In genomic region chr17:27463235-27463677, GRCh38 we compare ENCODE assay signal across 18 cellular contexts. TPM values are rescaled to one million over a fixed set of nuclear protein-coding genes. Genes with fewer than 3 reads are reported as not detected.
DNase-seq lines count a peak whose midpoint lies in the region; ATAC-seq and TF ChIP-seq lines count a peak whose summit lies in the region.
"Had no signal": no experiment of that assay in that cellular context is flagged by ENCODE, and none has a peak within 500 bp of the region (broad histone marks: within the 10 kb centered on the region; RNA-seq: fewer than 3 reads in every experiment).

No MANE protein-coding gene starts in this region.

- H3K4me3 ChIP-seq in liver (ENCODE audit: low read depth in 1 of 3, low read length in 3 of 3): no peak overlapping the region
- no peak overlapping the region for H3K4me3 ChIP-seq in right cardiac atrium (ENCODE audit: low read length)
- H3K4me3 ChIP-seq: GM23248, lung, right atrium auricular region had no signal

- no peak overlapping the region for H3K9ac ChIP-seq in liver (ENCODE audit: low read depth in 1 of 2, low read length in 2 of 2)
- H3K9ac ChIP-seq: GM23248, SK-N-SH had no signal

- ATAC-seq in GM18868 (IDR thresholded peaks at IDR 0.05; ENCODE audit: unreplicated experiment): peak; percentile 29
- ATAC-seq in right cardiac atrium: no peak
- ATAC-seq in GM21447 (IDR thresholded peaks at IDR 0.05; ENCODE audit: unreplicated experiment): no peak

- peaks cover 89% of the 10 kb centered on the region for H3K4me1 Mint-ChIP-seq in activated T-helper 1 cell treated with anti-CD3 and anti-CD28 coated beads, Interleukin-12 subunit alpha, Interleukin-12 subunit beta, Interleukin-2, Interleukin-4 antibody, amounts not matched to agents 30 ng/mL and 10 ng/mL and 1 ng/mL, durations not matched to agents 14 hours and 24 hours and 36 hours (ENCODE audit: low read depth)

- no peak overlapping the region for H3K27ac ChIP-seq in liver (ENCODE audit: low read depth in 1 of 2, low read length in 2 of 2)
- no peak overlapping the region for H3K27ac ChIP-seq in right cardiac atrium (ENCODE audit: low read length)
- H3K27ac ChIP-seq: GM23248, right atrium auricular region had no signal

- WGBS in liver: 97% methylated on average over 4 of the region's 4 CpGs
- 98% methylated on average over 4 of the region's 4 CpGs for WGBS in right cardiac atrium

- intact Hi-C loops in activated T-helper 1 cell treated with anti-CD3 and anti-CD28 coated beads, Interleukin-12 subunit alpha, Interleukin-12 subunit beta, Interleukin-2, Interleukin-4 antibody, amounts not matched to agents 30 ng/mL and 10 ng/mL and 1 ng/mL, durations not matched to agents 14 hours and 24 hours and 36 hours (cut with micrococcal nuclease): no loop called here
- intact Hi-C loops in right cardiac atrium (cut with DNase I): loop anchor here in 1 of 4 donors (5.0 kb wide), 1 partner anchor 114 kb away; no protein-coding TSS in a partner anchor

- H3K4me3 Mint-ChIP-seq in activated T-helper 1 cell treated with anti-CD3 and anti-CD28 coated beads, Interleukin-12 subunit alpha, Interleukin-12 subunit beta, Interleukin-2, Interleukin-4 antibody, amounts not matched to agents 30 ng/mL and 10 ng/mL and 1 ng/mL, durations not matched to agents 14 hours and 24 hours and 36 hours: peak overlapping the region; percentile 75
- H3K4me3 Mint-ChIP-seq: neural crest cell, type B pancreatic cell had no signal

- TF ChIP-seq RAD21 in liver (IDR thresholded peaks at IDR 0.05): no peak

- H3K27me3 ChIP-seq in liver (ENCODE audit: control insufficient read depth in 4 of 4, insufficient read depth in 4 of 4, low read length in 3 of 4) (no peaks in the 10 kb centered on the region), right cardiac atrium (ENCODE audit: control insufficient read depth, insufficient read depth) (no peaks in the 10 kb centered on the region)
- H3K27me3 ChIP-seq: right atrium auricular region had no signal

- peak; percentile 43 for DNase-seq in DMS53 (lab: John Stamatoyannopoulos, UW)
- DNase-seq in activated T-helper 1 cell treated with anti-CD3 and anti-CD28 coated beads, Interleukin-12 subunit alpha, Interleukin-12 subunit beta, Interleukin-2, Interleukin-4 antibody, amounts not matched to agents 30 ng/mL and 10 ng/mL and 1 ng/mL, durations not matched to agents 14 hours and 24 hours and 36 hours (ENCODE audit: low spot score): no peak
- no peak for DNase-seq in RPMI8226
- DNase-seq in right cardiac atrium: no peak
- DNase-seq: effector CD8-positive, alpha-beta T cell; GDM1; GM23248; NCI-H1105 treated with DMSO at 0.1 percent for 48 hours; SK-N-SH; stimulated activated CD4-positive, alpha-beta T cell treated with anti-CD3 and anti-CD28 coated beads, Interleukin-2, amount 100 ng/mL, for 24 hours had no signal

- H3K27ac Mint-ChIP-seq in activated T-helper 1 cell treated with anti-CD3 and anti-CD28 coated beads, Interleukin-12 subunit alpha, Interleukin-12 subunit beta, Interleukin-2, Interleukin-4 antibody, amounts not matched to agents 30 ng/mL and 10 ng/mL and 1 ng/mL, durations not matched to agents 14 hours and 24 hours and 36 hours: peak overlapping the region; percentile 77
- H3K27ac Mint-ChIP-seq: type B pancreatic cell had no signal

- no peaks in the 10 kb centered on the region for H3K9me3 ChIP-seq in liver (ENCODE audit: control insufficient read depth in 4 of 4, low read length in 3 of 4)
- no peaks in the 10 kb centered on the region for H3K9me3 ChIP-seq in right cardiac atrium (ENCODE audit: control insufficient read depth, low read length)
- H3K9me3 ChIP-seq: right atrium auricular region, SK-N-SH had no signal

- no peak for TF ChIP-seq CTCF in liver (IDR thresholded peaks at IDR 0.05; ENCODE audit: low read depth, low read length, missing input control)

- no peaks in the 10 kb centered on the region for H3K36me3 ChIP-seq in liver (ENCODE audit: control insufficient read depth in 4 of 4, insufficient read depth in 3 of 4, low read depth in 1 of 4, low read length in 3 of 4)
- H3K36me3 ChIP-seq: right atrium auricular region had no signal

- H3K4me1 ChIP-seq in liver (ENCODE audit: control insufficient read depth in 4 of 4, insufficient read depth in 4 of 4, low read length in 3 of 4) (peaks cover 4 to 25% (median 19%) of the 10 kb centered on the region in 4 donors), right cardiac atrium (ENCODE audit: control insufficient read depth, insufficient read depth, low read length) (peaks cover 10% of the 10 kb centered on the region)

- no peaks in the 10 kb centered on the region for H3K27me3 Mint-ChIP-seq in activated T-helper 1 cell treated with anti-CD3 and anti-CD28 coated beads, Interleukin-12 subunit alpha, Interleukin-12 subunit beta, Interleukin-2, Interleukin-4 antibody, amounts not matched to agents 30 ng/mL and 10 ng/mL and 1 ng/mL, durations not matched to agents 14 hours and 24 hours and 36 hours (ENCODE audit: insufficient read depth)
- H3K27me3 Mint-ChIP-seq: type B pancreatic cell had no signal

- H3K9me3 Mint-ChIP-seq in activated T-helper 1 cell treated with anti-CD3 and anti-CD28 coated beads, Interleukin-12 subunit alpha, Interleukin-12 subunit beta, Interleukin-2, Interleukin-4 antibody, amounts not matched to agents 30 ng/mL and 10 ng/mL and 1 ng/mL, durations not matched to agents 14 hours and 24 hours and 36 hours: no peaks in the 10 kb centered on the region
- H3K9me3 Mint-ChIP-seq: activated T-helper 2 cell treated with anti-CD3 and anti-CD28 coated beads, Interferon-gamma antibody, Interleukin-2, Interleukin-4, amounts not matched to agents 10 μg/mL and 5 μg/mL and 100 μg/mL, durations not matched to agents 14 hours and 24 hours and 36 hours; neural crest cell; type B pancreatic cell had no signal

- H3K36me3 Mint-ChIP-seq in activated T-helper 1 cell treated with anti-CD3 and anti-CD28 coated beads, Interleukin-12 subunit alpha, Interleukin-12 subunit beta, Interleukin-2, Interleukin-4 antibody, amounts not matched to agents 30 ng/mL and 10 ng/mL and 1 ng/mL, durations not matched to agents 14 hours and 24 hours and 36 hours (ENCODE audit: low read depth): peaks cover 24% of the 10 kb centered on the region
- H3K36me3 Mint-ChIP-seq: type B pancreatic cell had no signal

TF ChIP-seq in liver, 16 proteins besides CTCF, POLR2A, EP300 and RAD21:
- TF ChIP-seq GABPA (IDR thresholded peaks at IDR 0.05 in 1 of 2, conservative IDR thresholded peaks at IDR 0.05 in 1 of 2) (no peak), YY1 (IDR thresholded peaks at IDR 0.05) (no peak), NR2F2 (IDR thresholded peaks at IDR 0.05) (no peak), MAX (IDR thresholded peaks at IDR 0.05) (no peak), JUND (IDR thresholded peaks at IDR 0.05) (no peak), TAF1 (conservative IDR thresholded peaks at IDR 0.05) (no peak), EGR1 (IDR thresholded peaks at IDR 0.05; ENCODE audit: low read depth in 2 of 2) (no peak), ATF3 (IDR thresholded peaks at IDR 0.05) (peak; percentile 19)

RNA-seq across cellular contexts. Expression of gene KSR1, which starts 7.0 kb away (rescaled TPM):
- 119 and 122 TPM in 2 replicates for total RNA-seq in activated T-helper 1 cell treated with anti-CD3 and anti-CD28 coated beads, Interleukin-12 subunit alpha, Interleukin-12 subunit beta, Interleukin-2, Interleukin-4 antibody, amounts not matched to agents 30 ng/mL and 10 ng/mL and 1 ng/mL, durations not matched to agents 14 hours and 24 hours and 36 hours
- 1 to 10 TPM; 5.3 to 9.0 TPM for total RNA-seq in liver
- polyA plus RNA-seq in liver: 1 to 10 TPM; 1.2 to 2.9 TPM
- 10 to 100 TPM; 13.1 to 22.7 (median 14.1) TPM for total RNA-seq in right cardiac atrium
- 8.7 TPM for polyA plus RNA-seq in right cardiac atrium
